In the genomic region with DNA sequence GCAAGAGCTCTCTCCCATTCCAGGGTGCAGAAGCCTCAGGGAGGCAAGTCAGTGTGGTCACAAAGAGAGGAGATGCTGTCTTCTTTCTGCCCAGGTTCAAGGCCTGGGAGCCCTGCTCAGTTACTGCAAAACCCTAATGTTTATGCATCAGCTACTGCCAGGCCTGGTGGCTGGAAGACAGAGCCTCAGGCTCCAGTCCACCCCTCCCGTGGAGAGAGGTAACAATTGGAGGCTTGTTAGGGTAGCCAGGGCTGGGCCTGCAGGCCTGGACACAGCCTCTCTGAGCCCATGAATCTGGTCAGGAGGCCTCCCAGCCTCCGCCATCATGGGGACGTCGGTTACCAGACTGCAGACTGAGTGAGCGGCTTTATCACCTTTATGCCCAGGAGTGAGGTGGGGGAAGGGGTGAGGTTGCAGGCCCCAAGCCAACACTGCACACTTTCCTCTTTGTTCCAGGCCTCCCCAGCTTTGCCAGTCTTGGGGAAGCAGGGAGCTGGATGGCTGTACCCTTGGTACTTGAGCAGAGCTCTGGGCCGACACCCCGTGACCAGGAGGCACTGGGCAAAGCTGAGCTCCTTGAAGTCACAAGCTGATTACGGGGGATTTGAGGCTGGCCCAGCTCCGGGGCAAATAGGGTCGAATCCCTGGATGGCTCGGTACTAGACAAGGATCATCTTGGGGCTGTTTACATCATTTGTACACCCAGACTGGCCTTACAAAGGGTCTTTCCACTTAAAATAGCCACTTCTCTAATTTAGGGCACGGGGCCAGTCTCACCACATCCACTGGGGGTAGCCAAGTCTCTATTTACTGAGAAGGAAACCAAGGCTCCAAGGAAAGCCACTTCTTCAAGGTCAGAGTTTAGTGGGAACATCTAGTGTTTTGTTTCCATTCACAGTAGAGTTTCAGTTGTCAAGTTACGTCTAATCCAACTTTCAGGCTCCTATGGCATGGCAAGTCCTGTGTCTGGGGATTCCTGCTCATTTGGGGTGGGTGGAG, we compare ENCODE assay signal across 9 cellular contexts. TPM values are rescaled to one million over a fixed set of nuclear protein-coding genes. Genes with fewer than 3 reads are reported as not detected.
A peak's percentile ranks its signal among the peaks of the same experiment; 100 is the strongest.
DNase-seq lines count a peak whose midpoint lies in the region; ATAC-seq and TF ChIP-seq lines count a peak whose summit lies in the region.
"Had no signal": no experiment of that assay in that cellular context is flagged by ENCODE, and none has a peak within 500 bp of the region (broad histone marks: within the 10 kb centered on the region; RNA-seq: fewer than 3 reads in every experiment).

No MANE protein-coding gene starts in this region.

- H3K4me3 ChIP-seq in DND-41 (ENCODE audit: low read depth in 1 of 2, low read length in 2 of 2) (no peak overlapping the region), colonic mucosa (no peak overlapping the region)

- no peak for DNase-seq in DND-41
- peak; percentile 89 for DNase-seq in NCI-H82 (lab: John Stamatoyannopoulos, UW)
- DNase-seq in colonic mucosa = no peak
- peak; percentile 47 for DNase-seq in occipital lobe (lab: John Stamatoyannopoulos, UW)
- DNase-seq in activated effector memory CD4-positive, alpha-beta T cell treated with anti-CD3 and anti-CD28 coated beads, Interleukin-2, amount 50 U/mL, for 16 hours = no peak
- no peak for DNase-seq in activated CD4-positive, CD25-positive, alpha-beta regulatory T cell (lab: John Stamatoyannopoulos, UW)
- DNase-seq: NCI-H2081 treated with DMSO at 0.1 percent for 48 hours had no signal

- H3K27me3 ChIP-seq in DND-41 (ENCODE audit: insufficient read depth, low read length, poor library complexity) (no peaks in the 10 kb centered on the region), colonic mucosa (no peaks in the 10 kb centered on the region)

- H3K4me1 ChIP-seq in DND-41 (ENCODE audit: insufficient read depth, low read length) = peaks cover 50% of the 10 kb centered on the region
- H3K4me1 ChIP-seq in colonic mucosa = peaks cover 11% of the 10 kb centered on the region

- peaks cover 87% of the 10 kb centered on the region for H4K20me1 ChIP-seq in DND-41 (ENCODE audit: insufficient read depth, low read length)

- no peaks in the 10 kb centered on the region for H3K9me3 ChIP-seq in DND-41 (ENCODE audit: insufficient read depth, low read length, severe bottlenecking)
- no peaks in the 10 kb centered on the region for H3K9me3 ChIP-seq in colonic mucosa

- TF ChIP-seq CTCF in DND-41 (IDR thresholded peaks at IDR 0.05; ENCODE audit: borderline replicate concordance, extremely low read depth, low read length, poor library complexity, severe bottlenecking) (no peak), colonic mucosa (IDR thresholded peaks at IDR 0.05) (no peak)

- intact Hi-C loops in colonic mucosa (cut with DNase I) = no loop called here

- H2AFZ ChIP-seq in DND-41 (ENCODE audit: low read depth, low read length) = no peak overlapping the region

- H3K36me3 ChIP-seq in DND-41 (ENCODE audit: insufficient read depth, low read length) (peaks cover 78% of the 10 kb centered on the region), colonic mucosa (no peaks in the 10 kb centered on the region)

- peaks cover 97% of the 10 kb centered on the region for H3K79me2 ChIP-seq in DND-41 (ENCODE audit: insufficient read depth, low read length)

- H3K9ac ChIP-seq in DND-41 (ENCODE audit: low read depth, low read length) (peak overlapping the region; percentile 16; the same call in 1 of the 2 replicates), colonic mucosa (ENCODE audit: low read depth in 2 of 2, low read length in 2 of 2) (peak overlapping the region in 1 of 2 donors; percentile 53)

- ATAC-seq in DND-41 (ENCODE audit: insufficient read depth, low read depth) = no peak
- ATAC-seq in HG03039 (IDR thresholded peaks at IDR 0.05; ENCODE audit: unreplicated experiment) = no peak
- no peak for ATAC-seq in GM19395 (IDR thresholded peaks at IDR 0.05; ENCODE audit: unreplicated experiment)

- H3K27ac ChIP-seq in DND-41 (ENCODE audit: low read length) (peak overlapping the region; percentile 15; the same call in 1 of the 2 replicates), colonic mucosa (peak overlapping the region; percentile 13)

- H3K4me2 ChIP-seq in DND-41 (ENCODE audit: insufficient read depth, low read length) = peak overlapping the region; percentile 32; the same call in 1 of the 2 replicates

RNA-seq across cellular contexts. Expression of a gene that starts 5.2 kb away (rescaled TPM):
- total RNA-seq in colonic mucosa = 100 to 1,000 TPM in 1 of 2 donors, 10 to 100 TPM in 1; 71.6 to 150 TPM
- 29.3 TPM for total RNA-seq in occipital lobe

Comparison
In these comparisons a context has a peak if more than half of its experiments do, and no peak if none do; other contexts are left out.
1. DNase-seq: peak in NCI-H82 (single experiment) and occipital lobe (single experiment); none in DND-41 (single experiment), colonic mucosa (single experiment), activated effector memory CD4-positive, alpha-beta T cell treated with anti-CD3 and anti-CD28 coated beads, Interleukin-2, amount 50 U/mL, for 16 hours (single experiment) and activated CD4-positive, CD25-positive, alpha-beta regulatory T cell (0 of 4).